Comparison of ENCODE assay signal across 9 cellular contexts in the genomic region with DNA sequence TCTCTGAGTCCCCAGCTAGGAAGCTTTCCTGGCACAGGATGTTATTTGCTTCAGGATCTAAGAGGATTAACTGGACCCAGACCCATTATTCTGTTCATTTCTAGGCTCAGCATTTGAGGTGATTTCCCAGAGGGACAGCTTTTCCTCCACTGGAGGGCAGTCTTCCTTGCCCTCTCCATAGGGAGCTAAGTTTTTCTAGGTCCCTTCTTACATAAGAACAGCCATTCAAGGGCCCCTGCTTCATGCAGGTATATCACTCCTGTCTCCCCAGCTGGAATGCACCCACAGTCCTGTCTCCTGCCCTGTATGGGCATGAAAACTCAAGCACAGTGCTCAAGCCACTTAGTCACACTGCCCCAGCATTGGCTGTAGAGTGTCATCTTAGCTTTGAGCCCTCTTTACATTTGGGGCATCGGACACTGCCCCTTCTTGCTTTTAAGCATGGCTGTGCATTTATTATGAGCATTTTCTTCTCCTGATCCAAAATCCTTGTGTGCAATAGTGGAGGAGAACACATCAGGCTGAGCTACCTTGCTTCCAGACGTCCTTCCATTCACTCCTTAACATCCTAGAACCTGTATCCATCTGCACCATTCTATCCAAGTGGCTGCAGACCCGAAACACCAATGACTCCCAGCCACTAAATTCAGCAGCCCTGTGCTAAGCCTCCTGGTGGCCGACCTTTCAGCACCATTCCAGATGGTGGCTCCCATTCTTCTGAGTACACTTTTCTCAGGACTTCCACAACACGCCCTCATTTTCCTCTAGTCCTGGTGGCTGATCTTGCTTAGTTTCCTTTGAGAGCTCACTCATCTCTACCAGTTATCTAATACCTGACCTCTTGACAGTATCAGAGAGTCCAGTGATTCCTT.
DNase-seq lines count a peak whose midpoint lies in the region; ATAC-seq and TF ChIP-seq lines count a peak whose summit lies in the region.
"Had no signal": no experiment of that assay in that cellular context is flagged by ENCODE, and none has a peak within 500 bp of the region (broad histone marks: within the 10 kb centered on the region; RNA-seq: fewer than 3 reads in every experiment).

No MANE protein-coding gene starts in this region.

- H3K27ac ChIP-seq in gastrocnemius medialis: no peak overlapping the region
- H3K27ac ChIP-seq: dorsolateral prefrontal cortex had no signal

- DNase-seq in NCI-H2171 treated with DMSO at 0.1 percent for 48 hours (lab: John Stamatoyannopoulos, UW) (peak; percentile 1), NCI-H2171 (lab: John Stamatoyannopoulos, UW) (no peak), NCI-H69 (lab: John Stamatoyannopoulos, UW) (peak; percentile 43), epithelial cell of proximal tubule (ENCODE audit: low read depth) (no peak), gastrocnemius medialis (no peak), hypothalamus (lab: John Stamatoyannopoulos, UW) (no peak)
- DNase-seq: dorsolateral prefrontal cortex had no signal

- no peaks in the 10 kb centered on the region for H3K27me3 ChIP-seq in gastrocnemius medialis

- ATAC-seq in gastrocnemius medialis (no peak), GM21515 (IDR thresholded peaks at IDR 0.05; ENCODE audit: unreplicated experiment) (no peak), GM18909 (IDR thresholded peaks at IDR 0.05; ENCODE audit: poor library complexity, unreplicated experiment) (no peak)

- H3K9me3 ChIP-seq in gastrocnemius medialis: no peaks in the 10 kb centered on the region

- H3K4me1 ChIP-seq in gastrocnemius medialis: no peaks in the 10 kb centered on the region

- TF ChIP-seq CTCF in epithelial cell of proximal tubule (conservative IDR thresholded peaks at IDR 0.05; ENCODE audit: low read depth, low read length) (peak; percentile 84), gastrocnemius medialis (IDR thresholded peaks at IDR 0.05 in 4 of 5, conservative IDR thresholded peaks at IDR 0.05 in 1 of 5) (peak in 4 of 5 experiments; percentile 19 to 47 (median 31))

- TF ChIP-seq POLR2A in gastrocnemius medialis (IDR thresholded peaks at IDR 0.05): no peak

- intact Hi-C loops in gastrocnemius medialis (cut with DNase I; ENCODE audit: low total_unique reads): loop anchor here (5.0 kb wide), 1 partner anchor 157 kb away; no protein-coding TSS in a partner anchor

- no peak overlapping the region for H3K4me3 ChIP-seq in epithelial cell of proximal tubule (ENCODE audit: low read depth, low read length)
- H3K4me3 ChIP-seq in gastrocnemius medialis: no peak overlapping the region
- H3K4me3 ChIP-seq: dorsolateral prefrontal cortex had no signal

- no peaks in the 10 kb centered on the region for H3K36me3 ChIP-seq in gastrocnemius medialis

- in situ Hi-C loops in gastrocnemius medialis (cut with MboI; ENCODE audit: low sequenced_read_pairs in 4 of 4): loop anchor here in 1 of 4 donors (10.0 kb wide), 1 partner anchor 239 kb away; no protein-coding TSS in a partner anchor

Comparison
In these comparisons a context has a peak if more than half of its experiments do, and no peak if none do; other contexts are left out.
1. DNase-seq: peak in NCI-H2171 treated with DMSO at 0.1 percent for 48 hours (single experiment) and NCI-H69 (single experiment); none in NCI-H2171 (single experiment), epithelial cell of proximal tubule (single experiment), gastrocnemius medialis (0 of 2) and hypothalamus (0 of 51).